In genomic region chr22:21567456-21568206, GRCh38 we compare ENCODE assay signal across 8 cellular contexts.
DNase-seq lines count a peak whose midpoint lies in the region; ATAC-seq lines count a peak whose summit lies in the region.

Gene UBE2L3 (plus strand): TSS chr22:21567714. CDS start chr22:21567745, 31 bp downstream.

- ATAC-seq in HG02884 (IDR thresholded peaks at IDR 0.05; ENCODE audit: unreplicated experiment) (peak; percentile 68), HG02870 (IDR thresholded peaks at IDR 0.05; ENCODE audit: unreplicated experiment) (no peak)

- H3K4me3 ChIP-seq in GM08714 (ENCODE audit: low read length): peak within 1 kb of the TSS; percentile 87

- DNase-seq in NCI-H510A treated with DMSO at 0.1 percent for 48 hours (lab: John Stamatoyannopoulos, UW): peak; percentile 46
- peak; percentile 65 to 79 for DNase-seq in activated CD4-positive, alpha-beta T cell treated with anti-CD3 and anti-CD28 coated beads, Interleukin-2, amount 50 U/mL, for 24 hours (ENCODE audit: low read depth in 1 of 2, low spot score in 1 of 2)
- peak; percentile 73 for DNase-seq in dedifferentiated amniotic fluid mesenchymal stem cell (ENCODE audit: extremely low spot score)
- DNase-seq in left kidney (ENCODE audit: low read depth, low spot score): peak; percentile 93
- DNase-seq in stimulated activated CD4-positive, alpha-beta T cell treated with anti-CD3 and anti-CD28 coated beads, Interleukin-1b, Interleukin-23, amount 100 ng/mL, for 4 hours (ENCODE audit: low read depth in 2 of 2): peak; percentile 74 to 78
